ENCODE assay signal across 9 cellular contexts in genomic region chr10:117216611-117217195, GRCh38. TPM values are rescaled to one million over a fixed set of nuclear protein-coding genes. Genes with fewer than 3 reads are reported as not detected.
A peak's percentile ranks its signal among the peaks of the same experiment; 100 is the strongest.
DNase-seq lines count a peak whose midpoint lies in the region; ATAC-seq and TF ChIP-seq lines count a peak whose summit lies in the region.
"Had no signal": no experiment of that assay in that cellular context is flagged by ENCODE, and none has a peak within 500 bp of the region (broad histone marks: within the 10 kb centered on the region; RNA-seq: fewer than 3 reads in every experiment).

No MANE protein-coding gene starts in this region.

- POLR2A ChIA-PET in Panc1 (lab: Charles Lee) = interaction anchor here (0.5 to 1.0 kb wide), 2 partner anchors 103 to 263 kb away, joined by 3 to 5 read pairs; no protein-coding TSS in a partner anchor

- BruUV-seq in Panc1 (replicated peaks; lab: Mats Ljungman, UMichigan) = no TSS peak

- H2AFZ ChIP-seq in neural progenitor cell (replicated peaks) = peak overlapping the region; percentile 100

- no peaks in the 10 kb centered on the region for H3K79me2 ChIP-seq in neural progenitor cell (ENCODE audit: low read depth)

- H3F3A ChIP-seq in neural progenitor cell (ENCODE audit: low read depth) = peaks cover 8% of the 10 kb centered on the region

- peak overlapping the region; percentile 75 for H3K4me3 Mint-ChIP-seq in activated T-helper 2 cell treated with anti-CD3 and anti-CD28 coated beads, Interferon-gamma antibody, Interleukin-2, Interleukin-4, amounts not matched to agents 10 μg/mL and 5 μg/mL and 100 μg/mL, durations not matched to agents 14 hours and 24 hours and 36 hours (ENCODE audit: low read depth)
- H3K4me3 Mint-ChIP-seq in neural progenitor cell = peak overlapping the region; percentile 82
- H3K4me3 Mint-ChIP-seq in stimulated activated naive CD8-positive, alpha-beta T cell treated with anti-CD3 and anti-CD28 coated beads, Interleukin-15, amount 100 ng/mL, for 72 hours = peak overlapping the region; percentile 77 to 85

- peak overlapping the region; percentile 94 for H3K4me2 ChIP-seq in neural progenitor cell

- H3K4me1 ChIP-seq in Panc1 (ENCODE audit: control insufficient read depth, insufficient read depth, low read length) (peaks cover 8% of the 10 kb centered on the region), neural progenitor cell (no peaks in the 10 kb centered on the region)

- H3K27ac ChIP-seq in Panc1 (ENCODE audit: low read length) (no peak overlapping the region), neural progenitor cell (no peak overlapping the region)

- intact Hi-C loops in Panc1 (cut with micrococcal nuclease; ENCODE audit: unreplicated experiment) = loop anchor here (2.0 to 5.0 kb wide), 2 partner anchors 104 to 246 kb away; no protein-coding TSS in a partner anchor
- intact Hi-C loops in activated T-helper 2 cell treated with anti-CD3 and anti-CD28 coated beads, Interferon-gamma antibody, Interleukin-2, Interleukin-4, amounts not matched to agents 10 μg/mL and 5 μg/mL and 100 μg/mL, durations not matched to agents 14 hours and 24 hours and 36 hours (cut with micrococcal nuclease) = loop anchor here (1.0 kb wide), 1 partner anchor 104 kb away; no protein-coding TSS in a partner anchor

- H3K9ac ChIP-seq in neural progenitor cell = no peak overlapping the region

- 0 out of 2 replicates have a peak, but pooled peaks cover 4% of the 10 kb centered on the region for H3K9me3 ChIP-seq in Panc1 (ENCODE audit: control insufficient read depth, insufficient read depth, low read depth, low read length)
- no peaks in the 10 kb centered on the region for H3K9me3 ChIP-seq in neural progenitor cell (ENCODE audit: low read depth)

- TF ChIP-seq CTCF in Panc1 (IDR thresholded peaks at IDR 0.05) = peak; percentile 100
- TF ChIP-seq CTCF in fibroblast of villous mesenchyme (IDR thresholded peaks at IDR 0.05; ENCODE audit: insufficient read depth, low read depth, low read length) = peak; percentile 100
- peak; percentile 96 for TF ChIP-seq CTCF in neural progenitor cell (IDR thresholded peaks at IDR 0.05)

- H3K9me3 Mint-ChIP-seq in activated T-helper 2 cell treated with anti-CD3 and anti-CD28 coated beads, Interferon-gamma antibody, Interleukin-2, Interleukin-4, amounts not matched to agents 10 μg/mL and 5 μg/mL and 100 μg/mL, durations not matched to agents 14 hours and 24 hours and 36 hours = peaks cover 7% of the 10 kb centered on the region
- H3K9me3 Mint-ChIP-seq in neural progenitor cell = peaks cover 17% of the 10 kb centered on the region
- peaks cover 4 to 6% of the 10 kb centered on the region in 2 donors for H3K9me3 Mint-ChIP-seq in stimulated activated naive CD8-positive, alpha-beta T cell treated with anti-CD3 and anti-CD28 coated beads, Interleukin-15, amount 100 ng/mL, for 72 hours

- in situ Hi-C loops in Panc1 (cut with HindIII; ENCODE audit: low pct_unique_long_range_greater_than_20kb, low sequenced_read_pairs) = no loop called here

- H3K27me3 ChIP-seq in Panc1 (ENCODE audit: control insufficient read depth, insufficient read depth, low read length) (peaks cover 34% of the 10 kb centered on the region), neural progenitor cell (peaks cover 54% of the 10 kb centered on the region)

- H3K27me3 Mint-ChIP-seq in activated T-helper 2 cell treated with anti-CD3 and anti-CD28 coated beads, Interferon-gamma antibody, Interleukin-2, Interleukin-4, amounts not matched to agents 10 μg/mL and 5 μg/mL and 100 μg/mL, durations not matched to agents 14 hours and 24 hours and 36 hours (ENCODE audit: low read depth) = peaks cover 29% of the 10 kb centered on the region
- peaks cover 30% of the 10 kb centered on the region for H3K27me3 Mint-ChIP-seq in neural progenitor cell (ENCODE audit: insufficient read depth, low read depth)
- peaks cover 70% of the 10 kb centered on the region for H3K27me3 Mint-ChIP-seq in stimulated activated naive CD8-positive, alpha-beta T cell treated with anti-CD3 and anti-CD28 coated beads, Interleukin-15, amount 100 ng/mL, for 72 hours

- peak; percentile 82 for DNase-seq in CD1c-positive myeloid dendritic cell (ENCODE audit: extremely low spot score)
- DNase-seq in Panc1 (ENCODE audit: low read depth, low spot score) = peak; percentile 51
- DNase-seq in activated T-helper 2 cell treated with anti-CD3 and anti-CD28 coated beads, Interferon-gamma antibody, Interleukin-2, Interleukin-4, amounts not matched to agents 10 μg/mL and 5 μg/mL and 100 μg/mL, durations not matched to agents 14 hours and 24 hours and 36 hours (ENCODE audit: low spot score) = peak; percentile 59
- DNase-seq in fibroblast of villous mesenchyme (ENCODE audit: low read depth) = peak; percentile 63
- DNase-seq in neural progenitor cell (ENCODE audit: low spot score) = peak; percentile 94
- peak; percentile 69 to 70 for DNase-seq in stimulated activated naive CD8-positive, alpha-beta T cell treated with anti-CD3 and anti-CD28 coated beads, Interleukin-15, amount 100 ng/mL, for 72 hours

- no peaks in the 10 kb centered on the region for H3K36me3 ChIP-seq in Panc1 (ENCODE audit: control insufficient read depth, insufficient read depth, low read length)
- no peaks in the 10 kb centered on the region for H3K36me3 ChIP-seq in neural progenitor cell

- H3K27ac Mint-ChIP-seq in activated T-helper 2 cell treated with anti-CD3 and anti-CD28 coated beads, Interferon-gamma antibody, Interleukin-2, Interleukin-4, amounts not matched to agents 10 μg/mL and 5 μg/mL and 100 μg/mL, durations not matched to agents 14 hours and 24 hours and 36 hours = no peak overlapping the region
- H3K27ac Mint-ChIP-seq in neural progenitor cell = no peak overlapping the region
- H3K27ac Mint-ChIP-seq in stimulated activated naive CD8-positive, alpha-beta T cell treated with anti-CD3 and anti-CD28 coated beads, Interleukin-15, amount 100 ng/mL, for 72 hours = no peak overlapping the region

- ATAC-seq in GM19328 (IDR thresholded peaks at IDR 0.05; ENCODE audit: unreplicated experiment) (peak; percentile 81), HG03520 (IDR thresholded peaks at IDR 0.05; ENCODE audit: unreplicated experiment) (peak; percentile 87), Panc1 (peak; percentile 89)
- peak; percentile 73 for ATAC-seq in stimulated activated naive CD8-positive, alpha-beta T cell treated with anti-CD3 and anti-CD28 coated beads, Interleukin-15, amount 100 ng/mL, for 72 hours

- H3K4me3 ChIP-seq in Panc1 (ENCODE audit: low read depth in 2 of 2, low read length in 2 of 2) (peak overlapping the region; percentile 53 to 67), fibroblast of villous mesenchyme (ENCODE audit: low read depth, low read length) (peak overlapping the region; percentile 64), neural progenitor cell (peak overlapping the region; percentile 59)

- H3K4me1 Mint-ChIP-seq in activated T-helper 2 cell treated with anti-CD3 and anti-CD28 coated beads, Interferon-gamma antibody, Interleukin-2, Interleukin-4, amounts not matched to agents 10 μg/mL and 5 μg/mL and 100 μg/mL, durations not matched to agents 14 hours and 24 hours and 36 hours (ENCODE audit: low read depth) = peaks cover 4% of the 10 kb centered on the region
- peaks cover 16% of the 10 kb centered on the region for H3K4me1 Mint-ChIP-seq in neural progenitor cell
- peaks cover 15% of the 10 kb centered on the region for H3K4me1 Mint-ChIP-seq in stimulated activated naive CD8-positive, alpha-beta T cell treated with anti-CD3 and anti-CD28 coated beads, Interleukin-15, amount 100 ng/mL, for 72 hours

- CTCF ChIA-PET in Panc1 (lab: Charles Lee) = interaction anchor here (0.5 to 2.7 kb wide), 15 partner anchors 9 to 1352 kb away, joined by 3 to 42 read pairs (median 4); no protein-coding TSS in a partner anchor

- H3K36me3 Mint-ChIP-seq in activated T-helper 2 cell treated with anti-CD3 and anti-CD28 coated beads, Interferon-gamma antibody, Interleukin-2, Interleukin-4, amounts not matched to agents 10 μg/mL and 5 μg/mL and 100 μg/mL, durations not matched to agents 14 hours and 24 hours and 36 hours (ENCODE audit: low read depth) = no peaks in the 10 kb centered on the region
- peaks cover 2% of the 10 kb centered on the region for H3K36me3 Mint-ChIP-seq in neural progenitor cell

- H4K20me1 ChIP-seq in neural progenitor cell (ENCODE audit: low read depth) = no peaks in the 10 kb centered on the region

RNA-seq across cellular contexts. Expression of gene KCNK18, which starts 19.4 kb away (rescaled TPM):
- total RNA-seq in Panc1 (2021; ENCODE audit: unreplicated experiment) (not detected), fibroblast of villous mesenchyme (not detected in 2 replicates), neural progenitor cell (ENCODE audit: low replicate concordance) (not detected in 2 replicates)
- not detected for polyA plus RNA-seq in Panc1 (2012; ENCODE audit: insufficient read length)
- total RNA-seq in activated T-helper 2 cell treated with anti-CD3 and anti-CD28 coated beads, Interferon-gamma antibody, Interleukin-2, Interleukin-4, amounts not matched to agents 10 μg/mL and 5 μg/mL and 100 μg/mL, durations not matched to agents 14 hours and 24 hours and 36 hours = not detected in 2 replicates
- polyA plus RNA-seq: adipose tissue had no signal

RNA-seq across cellular contexts. Expression of gene SLC18A2, which starts 24.2 kb away (rescaled TPM):
- total RNA-seq in Panc1 (2021; ENCODE audit: unreplicated experiment) = not detected
- 0.10 TPM for polyA plus RNA-seq in Panc1 (2012; ENCODE audit: insufficient read length)
- total RNA-seq in activated T-helper 2 cell treated with anti-CD3 and anti-CD28 coated beads, Interferon-gamma antibody, Interleukin-2, Interleukin-4, amounts not matched to agents 10 μg/mL and 5 μg/mL and 100 μg/mL, durations not matched to agents 14 hours and 24 hours and 36 hours = not detected in 2 replicates
- under 0.01 TPM in 1 of 2 replicates, not detected in the other for total RNA-seq in fibroblast of villous mesenchyme
- total RNA-seq in neural progenitor cell (ENCODE audit: low replicate concordance) = 0.88 and 1.6 TPM in 2 replicates
